32 cellular contexts compared by ENCODE assay signal in genomic region chrX:30144221-30144620, GRCh38.
"Had no signal": no experiment of that assay in that cellular context is flagged by ENCODE, and none has a peak within 500 bp of the region (broad histone marks: within the 10 kb centered on the region; RNA-seq: fewer than 3 reads in every experiment).

No MANE protein-coding gene starts in this region.

- H3K36me3 ChIP-seq: adrenal gland, ascending aorta, brain microvascular endothelial cell, breast epithelium, cardiac muscle cell had no signal

- H3K4me1 ChIP-seq: adrenal gland, ascending aorta, body of pancreas, breast epithelium had no signal

- DNase-seq: activated effector memory CD4-positive, alpha-beta T cell treated with anti-CD3 and anti-CD28 coated beads, Interleukin-2, amount 50 U/mL, for 16 hours; activated effector memory CD4-positive, alpha-beta T cell treated with Interleukin-2 at 50 U/mL for 16 hours; activated gamma-delta T cell; activated gamma-delta T cell treated with Interleukin-2 at 50 U/mL for 16 hours; activated naive CD4-positive, alpha-beta T cell; activated naive CD4-positive, alpha-beta T cell treated with anti-CD3 and anti-CD28 coated beads for 36 hours; activated naive CD4-positive, alpha-beta T cell treated with anti-CD3 and anti-CD28 coated beads, Interleukin-2, amount 10 ng/mL, durations not matched to agents 7 days and 5 days; activated naive CD4-positive, alpha-beta T cell treated with anti-CD3 and anti-CD28 coated beads, Interleukin-2, amount 50 U/mL, for 16 hours; activated naive CD4-positive, alpha-beta T cell treated with Interleukin-2 at 50 U/mL for 16 hours; activated naive CD8-positive, alpha-beta T cell treated with anti-CD3 and anti-CD28 coated beads for 36 hours; activated naive CD8-positive, alpha-beta T cell treated with anti-CD3 and anti-CD28 coated beads, Interleukin-2, amount 10 ng/mL, durations not matched to agents 7 days and 5 days; activated naive CD8-positive, alpha-beta T cell treated with anti-CD3 and anti-CD28 coated beads, Interleukin-2, amount 50 U/mL, for 24 hours; activated T-cell treated with anti-CD3 and anti-CD28 coated beads, Interleukin-2, amount 50 U/mL, for 4 hours; activated T-cell treated with anti-CD3 and anti-CD28 coated beads, Interleukin-2, amount 50 U/mL, for 48 hours; activated T-cell treated with anti-CD3 and anti-CD28 coated beads, Interleukin-2, amount 50 U/mL, for 72 hours; adrenal gland; amniotic stem cell; amygdala; anterior cingulate cortex; aorta; body of pancreas; brain microvascular endothelial cell; caudate nucleus; central memory CD4-positive, alpha-beta T cell; cerebellar nuclear complex had no signal

- H3K27ac ChIP-seq: adrenal gland, ascending aorta, body of pancreas, brain microvascular endothelial cell, breast epithelium, cardiac muscle cell had no signal

- H3K4me3 ChIP-seq: adrenal gland, ascending aorta, body of pancreas, breast epithelium, cardiac muscle cell had no signal

- H3K27me3 ChIP-seq: adrenal gland, ascending aorta, body of pancreas, brain microvascular endothelial cell, cardiac muscle cell had no signal

- H3K9me3 ChIP-seq: adrenal gland, ascending aorta, breast epithelium had no signal

- ATAC-seq: activated naive CD4-positive, alpha-beta T cell treated with anti-CD3 and anti-CD28 coated beads, Interleukin-2, amount 50 U/mL, for 72 hours; activated naive CD8-positive, alpha-beta T cell treated with anti-CD3 and anti-CD28 coated beads, Interleukin-2, amount 50 U/mL, for 24 hours; activated T-cell treated with anti-CD3 and anti-CD28 coated beads, Interleukin-2, amount 50 U/mL, for 4 hours; activated T-cell treated with anti-CD3 and anti-CD28 coated beads, Interleukin-2, amount 50 U/mL, for 72 hours; activated T-helper 17 cell treated with anti-CD3 and anti-CD28 coated beads, Interleukin-2, amount 50 U/mL, for 72 hours; body of pancreas had no signal

- FAIRE-seq: bronchial epithelial cell, colon had no signal
